1 cellular context compared by ENCODE assay signal in genomic region chr9:136341769-136342168, GRCh38.
TF ChIP-seq lines count a peak whose summit lies in the region.

No MANE protein-coding gene starts in this region.

TF ChIP-seq in K562, 482 proteins besides CTCF, POLR2A, EP300 and RAD21:
- TF ChIP-seq KDM2B (CRISPR knock-in tag; IDR thresholded peaks at IDR 0.05) (no peak), RBM22 (IDR thresholded peaks at IDR 0.05; ENCODE audit: low read depth, low read length, poor library complexity, severe bottlenecking) (peak; percentile 11), CBX5 (IDR thresholded peaks at IDR 0.05; ENCODE audit: borderline replicate concordance, low read depth) (no peak), ZFP36 (IDR thresholded peaks at IDR 0.05; ENCODE audit: low read depth, low read length, partially characterized antibody) (no peak)
- TF ChIP-seq, protein P1, sequence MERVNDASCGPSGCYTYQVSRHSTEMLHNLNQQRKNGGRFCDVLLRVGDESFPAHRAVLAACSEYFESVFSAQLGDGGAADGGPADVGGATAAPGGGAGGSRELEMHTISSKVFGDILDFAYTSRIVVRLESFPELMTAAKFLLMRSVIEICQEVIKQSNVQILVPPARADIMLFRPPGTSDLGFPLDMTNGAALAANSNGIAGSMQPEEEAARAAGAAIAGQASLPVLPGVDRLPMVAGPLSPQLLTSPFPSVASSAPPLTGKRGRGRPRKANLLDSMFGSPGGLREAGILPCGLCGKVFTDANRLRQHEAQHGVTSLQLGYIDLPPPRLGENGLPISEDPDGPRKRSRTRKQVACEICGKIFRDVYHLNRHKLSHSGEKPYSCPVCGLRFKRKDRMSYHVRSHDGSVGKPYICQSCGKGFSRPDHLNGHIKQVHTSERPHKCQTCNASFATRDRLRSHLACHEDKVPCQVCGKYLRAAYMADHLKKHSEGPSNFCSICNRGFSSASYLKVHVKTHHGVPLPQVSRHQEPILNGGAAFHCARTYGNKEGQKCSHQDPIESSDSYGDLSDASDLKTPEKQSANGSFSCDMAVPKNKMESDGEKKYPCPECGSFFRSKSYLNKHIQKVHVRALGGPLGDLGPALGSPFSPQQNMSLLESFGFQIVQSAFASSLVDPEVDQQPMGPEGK (CRISPR knock-in tag; IDR thresholded peaks at IDR 0.05; ENCODE audit: borderline replicate concordance), result no peak
